ENCODE assay signal across 11 cellular contexts in the genomic region with DNA sequence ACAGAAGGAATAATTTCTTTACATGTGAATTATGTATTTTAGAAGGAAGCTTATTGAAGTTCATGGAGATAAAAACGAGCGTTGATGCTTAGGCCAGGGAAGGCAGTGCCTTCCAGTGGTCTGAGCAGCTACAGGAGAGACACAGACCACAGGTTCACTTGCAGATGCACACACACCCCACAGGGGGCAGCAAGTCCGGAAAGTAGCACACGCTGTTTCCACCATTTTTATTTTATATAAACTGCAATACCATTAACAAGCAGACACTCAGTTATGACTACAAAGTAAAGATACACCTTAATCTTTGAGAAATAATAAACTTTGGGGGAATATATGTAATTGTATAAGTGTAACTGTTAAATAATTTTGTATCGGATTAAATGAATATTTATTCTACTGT. TPM values are rescaled to one million over a fixed set of nuclear protein-coding genes. Genes with fewer than 3 reads are reported as not detected.
DNase-seq lines count a peak whose midpoint lies in the region; ATAC-seq, FAIRE-seq and TF ChIP-seq lines count a peak whose summit lies in the region.
"Had no signal": no experiment of that assay in that cellular context is flagged by ENCODE, and none has a peak within 500 bp of the region (broad histone marks: within the 10 kb centered on the region; RNA-seq: fewer than 3 reads in every experiment).

No MANE protein-coding gene starts in this region.

- H2AFZ ChIP-seq in H1 (ENCODE audit: low read length) = no peak overlapping the region

- no peak for ATAC-seq in GM19463 (IDR thresholded peaks at IDR 0.05; ENCODE audit: unreplicated experiment)
- ATAC-seq: sciatic nerve had no signal

- FAIRE-seq in H1 (lab: Jason Lieb, UNC) (peak; percentile 50), GM12892 (lab: Jason Lieb, UNC) (no peak)

- CTCF ChIA-PET in H1 (lab: Charles Lee; ENCODE audit: partially characterized antibody) = interaction anchor here (0.6 to 2.5 kb wide), 28 partner anchors 8 to 288 kb away, joined by 3 to 23 read pairs (median 4); a partner anchor contains a TSS

- no peak overlapping the region for H2AK5ac ChIP-seq in H1 (ENCODE audit: low read depth, low read length)

- H2BK20ac ChIP-seq in H1 (ENCODE audit: low read length) = no peak overlapping the region

- no peaks in the 10 kb centered on the region for H3K36me3 ChIP-seq in H1 (ENCODE audit: control insufficient read depth in 2 of 4, insufficient read depth in 4 of 4, low read length in 3 of 4)

- H3K14ac ChIP-seq in H1 (ENCODE audit: insufficient read length) = no peak overlapping the region

- no peak overlapping the region for H4K91ac ChIP-seq in H1 (replicated peaks; ENCODE audit: insufficient read length, low read length)

- no peak overlapping the region for H3K27ac Mint-ChIP-seq in nephron progenitor cell

- no peak overlapping the region for H3K4me2 ChIP-seq in H1 (ENCODE audit: insufficient read depth in 1 of 2, low read depth in 2 of 2, low read length in 2 of 2)

- POLR2A ChIA-PET in H1 (lab: Charles Lee; ENCODE audit: partially characterized antibody) = interaction anchor here (0.8 to 1.1 kb wide), 2 partner anchors 15 to 28 kb away, joined by 3 read pairs; no protein-coding TSS in a partner anchor

- no peak overlapping the region for H4K8ac ChIP-seq in H1 (ENCODE audit: extremely low read depth, insufficient read depth, low read length)

- H3K27ac ChIP-seq in H1 (ENCODE audit: low read depth, low read length) = no peak overlapping the region

- no peak overlapping the region for H2BK5ac ChIP-seq in H1 (ENCODE audit: low read depth, low read length)

- H3K79me2 ChIP-seq in H1 (ENCODE audit: control insufficient read depth in 1 of 2, insufficient read depth in 2 of 2, low read length in 2 of 2) = no peaks in the 10 kb centered on the region

- 82 to 100% methylated on average over 1 to 5 of the region's 5 CpGs for WGBS in H1 (ENCODE audit: extremely low coverage in 1 of 2, insufficient coverage in 1 of 2, insufficient read length in 1 of 2, insufficient replicate concordance in 2 of 2, low coverage in 1 of 2, low lambda C conversion rate in 2 of 2, missing lambda C conversion rate in 1 of 2), 2 experiments

- DNase-seq in DMS 273 (lab: John Stamatoyannopoulos, UW; ENCODE audit: unreplicated experiment) = peak; percentile 40
- no peak for DNase-seq in DMS 273 treated with DMSO at 0.1 percent for 48 hours (lab: John Stamatoyannopoulos, UW)
- peak; percentile 31 for DNase-seq in LoVo (ENCODE audit: low spot score)
- no peak for DNase-seq in H1 (ENCODE audit: low read depth in 1 of 2, low spot score in 2 of 2)
- no peak for DNase-seq in nephron progenitor cell
- DNase-seq in NOMO-1 treated with DMSO at 0.1 percent for 48 hours (lab: John Stamatoyannopoulos, UW; ENCODE audit: unreplicated experiment) = no peak
- DNase-seq in GM12892 (ENCODE audit: insufficient read length) = no peak
- DNase-seq: NCI-H524 treated with DMSO at 0.1 percent for 48 hours had no signal

- no peaks in the 10 kb centered on the region for H4K20me1 ChIP-seq in H1 (replicated peaks in 1 of 2; ENCODE audit: control insufficient read depth in 1 of 2, insufficient read depth in 2 of 2, low read length in 2 of 2)

- TF ChIP-seq CTCF in H1 (IDR thresholded peaks at IDR 0.05; ENCODE audit: control extremely low read depth in 1 of 3, insufficient read depth in 1 of 3, low read depth in 1 of 3, low read length in 3 of 3) (peak; percentile 44 to 65 (median 63)), nephron progenitor cell (IDR thresholded peaks at IDR 0.05) (peak; percentile 51)

- no peak overlapping the region for H2BK120ac ChIP-seq in H1 (replicated peaks; ENCODE audit: low read depth, low read length)

- peak; percentile 17 to 38; a peak in 3 of 4 replicates for TF ChIP-seq RAD21 in H1 (IDR thresholded peaks at IDR 0.05 in 1 of 2, conservative IDR thresholded peaks at IDR 0.05 in 1 of 2; ENCODE audit: low read depth in 2 of 2, low read length in 2 of 2)

- no peak overlapping the region for H4K5ac ChIP-seq in H1 (ENCODE audit: insufficient read length, low read depth, low read length)

- no peak overlapping the region for H3K56ac ChIP-seq in H1 (replicated peaks; ENCODE audit: insufficient read length, low read depth, low read length)

- peaks cover 19% of the 10 kb centered on the region for H3K4me1 Mint-ChIP-seq in nephron progenitor cell

- H3K18ac ChIP-seq in H1 (ENCODE audit: extremely low read depth, low read length) = no peak overlapping the region

- H3K23me2 ChIP-seq in H1 (ENCODE audit: low read depth, low read length) = no peaks in the 10 kb centered on the region

- H3K23ac ChIP-seq in H1 (ENCODE audit: insufficient read length) = no peak overlapping the region

- H3K79me1 ChIP-seq in H1 (ENCODE audit: low read depth, low read length) = no peaks in the 10 kb centered on the region

- no peak overlapping the region for H3K9ac ChIP-seq in H1 (replicated peaks in 1 of 4; ENCODE audit: extremely low read depth in 1 of 4, low read depth in 3 of 4, low read length in 3 of 4)

- no peak overlapping the region for H3K4me3 Mint-ChIP-seq in nephron progenitor cell

- no peak overlapping the region for H2BK15ac ChIP-seq in H1 (ENCODE audit: low read length)

- H3K9me3 Mint-ChIP-seq in nephron progenitor cell = no peaks in the 10 kb centered on the region

- no peak for TF ChIP-seq POLR2A in H1 (IDR thresholded peaks at IDR 0.05; ENCODE audit: control extremely low read depth in 1 of 2, low read depth in 2 of 2, low read length in 2 of 2)
- no peak for TF ChIP-seq POLR2A in GM12892 (IDR thresholded peaks at IDR 0.05; ENCODE audit: low read depth, low read length)

- H3K36me3 Mint-ChIP-seq in nephron progenitor cell (ENCODE audit: low read depth) = no peaks in the 10 kb centered on the region

- H3K4me1 ChIP-seq in H1 (replicated peaks in 1 of 4; ENCODE audit: control insufficient read depth in 3 of 4, insufficient read depth in 4 of 4, low read length in 3 of 4) = peaks cover 0 to 12% (median 5%) of the 10 kb centered on the region in 4 experiments; a peak in 5 of 7 replicates

- H3K27me3 ChIP-seq in H1 (replicated peaks in 1 of 4; ENCODE audit: control insufficient read depth in 3 of 4, extremely low read depth in 1 of 4, insufficient read depth in 3 of 4, low read length in 3 of 4) = no peaks in the 10 kb centered on the region

- TF ChIP-seq EP300 in H1 (IDR thresholded peaks at IDR 0.05; ENCODE audit: borderline replicate concordance in 1 of 2, low read depth in 2 of 2, low read length in 2 of 2) = no peak

- H3K9me3 ChIP-seq in H1 (ENCODE audit: insufficient read depth in 2 of 2, low read depth in 1 of 2, low read length in 1 of 2) = no peaks in the 10 kb centered on the region

- no peak overlapping the region for H2BK12ac ChIP-seq in H1 (ENCODE audit: low read depth, low read length)

- peaks cover 43% of the 10 kb centered on the region for H3K27me3 Mint-ChIP-seq in nephron progenitor cell (ENCODE audit: low read depth, poor library complexity)

- H3K4ac ChIP-seq in H1 (replicated peaks; ENCODE audit: insufficient read length, low read depth, low read length) = no peak overlapping the region

- no peak overlapping the region for H3K4me3 ChIP-seq in H1 (ENCODE audit: extremely low read depth in 1 of 4, insufficient read depth in 2 of 4, low read depth in 3 of 4, low read length in 4 of 4)

TF ChIP-seq in H1, 55 proteins besides CTCF, POLR2A, EP300 and RAD21:
- TF ChIP-seq NRF1 (IDR thresholded peaks at IDR 0.05; ENCODE audit: low read depth, low read length) (0 out of 2 replicates have a peak, but pooled peaks have one; percentile 4), YY1 (IDR thresholded peaks at IDR 0.05; ENCODE audit: low read depth, low read length) (peak; percentile 81; the same call in 1 of the 2 replicates), EZH2 (IDR thresholded peaks at IDR 0.05; ENCODE audit: low read depth, low read length, severe bottlenecking) (no peak), GABPA (IDR thresholded peaks at IDR 0.05; ENCODE audit: borderline replicate concordance, insufficient read depth, low read length) (no peak), BACH1 (IDR thresholded peaks at IDR 0.05; ENCODE audit: low read length) (no peak), SIX5 (IDR thresholded peaks at IDR 0.05; ENCODE audit: low read depth, low read length) (no peak), TAF7 (optimal IDR thresholded peaks at IDR 0.05; ENCODE audit: borderline replicate concordance, low read depth, low read length) (no peak), KDM4A (IDR thresholded peaks at IDR 0.05; ENCODE audit: low read depth, low read length, severe bottlenecking) (no peak), SP2 (IDR thresholded peaks at IDR 0.05; ENCODE audit: low read length) (no peak), GTF2F1 (IDR thresholded peaks at IDR 0.05; ENCODE audit: borderline replicate concordance, low read depth, low read length) (no peak), RXRA (IDR thresholded peaks at IDR 0.05; ENCODE audit: insufficient read depth, low read depth, low read length) (no peak)

RNA-seq across cellular contexts. Expression of a gene that starts 13.5 kb away (rescaled TPM):
- 3.1 and 3.9 TPM in 2 replicates for total RNA-seq in H1 (2021; fragmentation: NEBNext Ultra II Directional; extraction: Animal tissue kit (Norgen Biotek cat#: 25700))
- polyA plus RNA-seq in H1 (2011; rRNA removed) = 2.9 and 4.8 TPM in 2 replicates
- 3.4 TPM for polyA plus RNA-seq in H1 (2011; cell fraction: cytosol; rRNA removed)
- polyA plus RNA-seq in H1 (2011; cell fraction: nucleus; rRNA removed) = 5.3 TPM
- 2.8 to 3.8 TPM (median 3.2 TPM) in 4 replicates for polyA plus RNA-seq in H1 (2012, experiment 1 of 2)
- 3.5 TPM for polyA plus RNA-seq in H1 (2012, experiment 2 of 2)
- polyA plus RNA-seq in H1 (2013, experiment 1 of 2) = 1.6 TPM
- polyA plus RNA-seq in H1 (2013, experiment 2 of 2) = 1.6 TPM
- polyA minus RNA-seq in H1 (2011; rRNA and poly(A)+ RNA removed) = 1.1 and 1.6 TPM in 2 replicates
- polyA minus RNA-seq in H1 (2011; cell fraction: cytosol; rRNA and poly(A)+ RNA removed) = 4.1 TPM
- polyA minus RNA-seq in H1 (2011; cell fraction: nucleus; rRNA and poly(A)+ RNA removed) = 2.1 TPM
- not detected for polyA plus RNA-seq in GM12892 (2012; ENCODE audit: missing spikeins)
- total RNA-seq: A172 had no signal

Comparison
In these comparisons a context has a peak if more than half of its experiments do, and no peak if none do; other contexts are left out.
1. DNase-seq: peak in DMS 273 (single experiment) and LoVo (single experiment); none in DMS 273 treated with DMSO at 0.1 percent for 48 hours (single experiment), H1 (0 of 2), nephron progenitor cell (single experiment), NOMO-1 treated with DMSO at 0.1 percent for 48 hours (single experiment) and GM12892 (single experiment).